Comparison of ENCODE assay signal across 15 cellular contexts in the genomic region with DNA sequence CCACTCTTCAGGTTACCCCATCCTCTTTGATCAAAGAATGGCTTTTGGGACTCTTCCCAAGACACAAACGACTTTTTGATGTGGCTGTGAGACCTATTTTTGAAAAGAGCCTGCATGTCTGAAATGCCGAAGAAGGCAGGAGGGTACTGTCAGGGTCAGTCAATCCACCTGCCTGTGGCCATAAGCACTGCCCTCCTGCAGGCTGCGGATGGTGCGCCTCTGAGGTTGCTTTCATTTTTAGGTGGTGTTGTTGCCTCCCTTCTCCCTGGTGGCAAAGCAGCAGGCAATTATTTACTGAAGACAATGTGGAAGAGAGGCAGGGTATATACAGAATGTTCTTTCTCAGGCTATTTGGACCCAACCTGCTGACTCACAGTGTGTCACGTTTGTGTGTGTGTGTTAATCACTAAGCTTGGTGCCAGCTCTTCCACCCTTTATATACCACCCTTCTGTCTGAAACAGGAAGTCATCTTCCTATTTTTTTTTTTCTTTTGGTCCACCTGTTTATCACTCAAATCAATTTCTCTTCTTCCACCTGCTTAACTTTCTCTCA.
DNase-seq lines count a peak whose midpoint lies in the region; ATAC-seq and TF ChIP-seq lines count a peak whose summit lies in the region.
"Had no signal": no experiment of that assay in that cellular context is flagged by ENCODE, and none has a peak within 500 bp of the region (broad histone marks: within the 10 kb centered on the region; RNA-seq: fewer than 3 reads in every experiment).

No MANE protein-coding gene starts in this region.

- peak overlapping the region; percentile 9 for H3K27ac ChIP-seq in epithelial cell of prostate
- H3K27ac ChIP-seq in esophagus squamous epithelium = peak overlapping the region in 1 of 4 donors; percentile 29
- H3K27ac ChIP-seq: heart left ventricle had no signal

- H3K4me3 ChIP-seq in retinal pigment epithelial cell (ENCODE audit: low read length) (no peak overlapping the region), esophagus squamous epithelium (peak overlapping the region in 1 of 4 donors; percentile 34)
- H3K4me3 ChIP-seq: heart left ventricle had no signal

- no peaks in the 10 kb centered on the region for H3K36me3 ChIP-seq in esophagus squamous epithelium
- H3K36me3 ChIP-seq: heart left ventricle had no signal

- no peaks in the 10 kb centered on the region for H3K9me3 ChIP-seq in esophagus squamous epithelium
- H3K9me3 ChIP-seq: heart left ventricle had no signal

- TF ChIP-seq POLR2A in esophagus squamous epithelium (IDR thresholded peaks at IDR 0.05) = no peak

- no peaks in the 10 kb centered on the region for H3K4me1 ChIP-seq in esophagus squamous epithelium
- H3K4me1 ChIP-seq: heart left ventricle had no signal

- no peak for ATAC-seq in GM19035 (IDR thresholded peaks at IDR 0.05; ENCODE audit: unreplicated experiment)
- ATAC-seq: heart left ventricle, HepG2, left colon had no signal

- intact Hi-C loops in esophagus squamous epithelium (cut with DNase I) = no loop called here

- TF ChIP-seq CTCF in retinal pigment epithelial cell (conservative IDR thresholded peaks at IDR 0.05; ENCODE audit: low read depth, low read length) (no peak), esophagus squamous epithelium (IDR thresholded peaks at IDR 0.05) (no peak)

- no peaks in the 10 kb centered on the region for H3K27me3 ChIP-seq in esophagus squamous epithelium
- H3K27me3 ChIP-seq: heart left ventricle had no signal

- WGBS in esophagus squamous epithelium, 2 donors = 67 to 72% methylated on average over 5 of the region's 5 CpGs

- DNase-seq in Daoy (ENCODE audit: low read depth) (peak; percentile 64), NCI-H460 (ENCODE audit: extremely low read depth, low read depth) (peak; percentile 26), epithelial cell of prostate (ENCODE audit: low read depth, low spot score) (peak; percentile 55), retinal pigment epithelial cell (ENCODE audit: low read depth) (peak; percentile 51), NCI-H1436 treated with DMSO at 0.1 percent for 48 hours (lab: John Stamatoyannopoulos, UW) (no peak), DMS79 treated with DMSO at 0.1 percent for 48 hours (lab: John Stamatoyannopoulos, UW) (no peak), esophagus squamous epithelium (lab: John Stamatoyannopoulos, UW) (no peak)
- DNase-seq: activated naive CD4-positive, alpha-beta T cell; CD4-positive, CD25-positive, alpha-beta regulatory T cell; endodermal cell; heart left ventricle; left colon; NCI-H1092 treated with DMSO at 0.1 percent for 48 hours had no signal

Comparison
In these comparisons a context has a peak if more than half of its experiments do, and no peak if none do; other contexts are left out.
1. DNase-seq: peak in Daoy (single experiment), NCI-H460 (single experiment), epithelial cell of prostate (single experiment) and retinal pigment epithelial cell (single experiment); none in NCI-H1436 treated with DMSO at 0.1 percent for 48 hours (single experiment), DMS79 treated with DMSO at 0.1 percent for 48 hours (single experiment) and esophagus squamous epithelium (single experiment).